ENCODE assay signal across 16 cellular contexts in genomic region chr9:134593756-134594375, GRCh38.
"Had no signal": no experiment of that assay in that cellular context is flagged by ENCODE, and none has a peak within 500 bp of the region (broad histone marks: within the 10 kb centered on the region; RNA-seq: fewer than 3 reads in every experiment).

No MANE protein-coding gene starts in this region.

- FAIRE-seq: colon, endometrium, islet of Langerhans had no signal

- ATAC-seq: gastroesophageal sphincter; stimulated activated naive B cell treated with anti-CD40 and anti-IgM and Interleukin-4, amounts not matched to agents 10 μg/mL and 1 μg/mL and 100 μg/mL, for 72 hours; WTC11 had no signal

- H3K9me3 ChIP-seq: adrenal gland, gastroesophageal sphincter, left ventricle myocardium inferior, tibial artery had no signal

- H3K36me3 Mint-ChIP-seq: activated naive CD4-positive, alpha-beta T cell treated with anti-CD3 and anti-CD28 coated beads, Interleukin-2, amount 50 U/mL, for 24 hours; memory B cell; neural progenitor cell; stimulated activated naive B cell treated with anti-CD40 and anti-IgM and Interleukin-4, amounts not matched to agents 10 μg/mL and 1 μg/mL and 100 μg/mL, for 72 hours; WTC11 had no signal

- H3K4me3 Mint-ChIP-seq: activated naive CD4-positive, alpha-beta T cell treated with anti-CD3 and anti-CD28 coated beads, Interleukin-2, amount 50 U/mL, for 24 hours; memory B cell; neural progenitor cell; stimulated activated naive B cell treated with anti-CD40 and anti-IgM and Interleukin-4, amounts not matched to agents 10 μg/mL and 1 μg/mL and 100 μg/mL, for 72 hours; WTC11 had no signal

- H3K9me3 Mint-ChIP-seq: activated naive CD4-positive, alpha-beta T cell treated with anti-CD3 and anti-CD28 coated beads, Interleukin-2, amount 50 U/mL, for 24 hours; memory B cell; stimulated activated naive B cell treated with anti-CD40 and anti-IgM and Interleukin-4, amounts not matched to agents 10 μg/mL and 1 μg/mL and 100 μg/mL, for 72 hours had no signal

- H3K27ac ChIP-seq: adrenal gland, cardiac muscle cell, gastroesophageal sphincter, left ventricle myocardium inferior, neural progenitor cell, parathyroid adenoma, tibial artery had no signal

- H3K4me3 ChIP-seq: adrenal gland, cardiac muscle cell, gastroesophageal sphincter, left ventricle myocardium inferior, neural progenitor cell, tibial artery had no signal

- H3K27ac Mint-ChIP-seq: activated naive CD4-positive, alpha-beta T cell treated with anti-CD3 and anti-CD28 coated beads, Interleukin-2, amount 50 U/mL, for 24 hours; memory B cell; neural progenitor cell; stimulated activated naive B cell treated with anti-CD40 and anti-IgM and Interleukin-4, amounts not matched to agents 10 μg/mL and 1 μg/mL and 100 μg/mL, for 72 hours; WTC11 had no signal

- H3K4me1 ChIP-seq: adrenal gland, neural progenitor cell, parathyroid adenoma had no signal

- H3K4me1 Mint-ChIP-seq: activated naive CD4-positive, alpha-beta T cell treated with anti-CD3 and anti-CD28 coated beads, Interleukin-2, amount 50 U/mL, for 24 hours; memory B cell; stimulated activated naive B cell treated with anti-CD40 and anti-IgM and Interleukin-4, amounts not matched to agents 10 μg/mL and 1 μg/mL and 100 μg/mL, for 72 hours had no signal

- DNase-seq: activated CD4-positive, alpha-beta T cell treated with anti-CD3 and anti-CD28 coated beads for 48 hours; left ventricle myocardium inferior; stimulated activated CD4-positive, alpha-beta T cell treated with anti-CD3 and anti-CD28 coated beads, Interleukin-2, amount 100 ng/mL, for 48 hours; stimulated activated naive B cell treated with anti-CD40 and anti-IgM and Interleukin-4, amounts not matched to agents 10 μg/mL and 1 μg/mL and 100 μg/mL, for 72 hours had no signal

- H3K9ac ChIP-seq: neural progenitor cell, parathyroid adenoma had no signal

- H3K36me3 ChIP-seq: adrenal gland, cardiac muscle cell, gastroesophageal sphincter, left ventricle myocardium inferior, neural progenitor cell, tibial artery had no signal

- H3K4me2 ChIP-seq: neural progenitor cell had no signal

- H2AFZ ChIP-seq: neural progenitor cell, parathyroid adenoma had no signal

- H3K79me2 ChIP-seq: parathyroid adenoma had no signal

- H3K27me3 ChIP-seq: adrenal gland, cardiac muscle cell, gastroesophageal sphincter, neural progenitor cell, tibial artery had no signal
